ENCODE assay signal across 8 cellular contexts in the genomic region with DNA sequence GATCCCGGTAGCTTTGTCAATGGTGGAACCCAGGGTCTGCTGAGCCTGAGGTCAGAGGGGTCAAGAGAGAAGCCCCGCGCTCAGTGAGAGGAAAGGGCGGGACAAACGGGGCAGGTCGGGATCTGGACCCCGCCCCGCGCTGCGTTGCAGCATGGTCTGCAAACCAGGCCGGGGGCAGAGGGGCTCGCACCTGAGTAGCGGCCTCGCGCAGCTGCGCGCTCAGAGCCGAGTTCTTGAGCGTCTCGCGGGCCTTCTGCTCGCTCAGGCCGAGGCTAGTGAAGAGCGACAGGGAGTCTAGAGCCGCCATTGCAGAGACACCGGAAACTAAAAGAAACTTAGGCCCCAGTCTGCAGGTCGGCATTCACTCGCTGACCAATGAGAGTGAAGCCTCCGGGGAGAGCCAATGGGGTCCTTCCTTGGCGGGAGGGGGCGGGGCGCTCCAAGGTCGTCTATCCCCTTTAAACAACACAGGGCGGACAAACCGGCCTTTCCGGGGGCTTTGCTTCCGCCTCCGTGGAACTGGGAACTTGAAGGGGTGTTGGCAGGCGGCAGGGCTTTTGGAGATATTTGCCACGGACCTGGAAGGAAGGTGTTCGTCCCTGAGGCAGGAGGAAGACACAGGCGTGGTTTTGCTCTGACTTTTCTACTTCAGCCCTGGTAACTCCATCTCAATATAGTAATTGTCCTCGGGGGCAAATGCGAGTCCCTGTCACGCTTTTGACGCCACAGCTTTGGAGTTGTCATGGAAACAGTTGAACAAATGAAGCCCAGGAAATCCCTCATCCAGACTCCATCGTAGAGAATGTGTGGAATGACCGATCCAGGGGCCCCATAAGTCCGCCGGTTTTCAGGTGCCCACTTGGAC. TPM values are rescaled to one million over a fixed set of nuclear protein-coding genes. Genes with fewer than 3 reads are reported as not detected.
A peak's percentile ranks its signal among the peaks of the same experiment; 100 is the strongest.
DNase-seq lines count a peak whose midpoint lies in the region; ATAC-seq, FAIRE-seq and TF ChIP-seq lines count a peak whose summit lies in the region.

A gene (minus strand): TSS at position 331 of the 865 bp plus-strand sequence. CDS start 24 bp downstream, at position 307.

- H3K27ac ChIP-seq in VCaP: peak within 1 kb of the TSS; percentile 95
- peak within 1 kb of the TSS; percentile 99 for H3K27ac ChIP-seq in iPS-20b (ENCODE audit: low read length)
- peak within 1 kb of the TSS; percentile 70 for H3K27ac ChIP-seq in skeletal muscle tissue (ENCODE audit: low read depth, low read length)

- no peak for TF ChIP-seq CTCF in VCaP (conservative IDR thresholded peaks at IDR 0.05)

- peak; percentile 97 for FAIRE-seq in A204.1 (lab: Jason Lieb, UNC)

- H3K9ac ChIP-seq in iPS-20b (ENCODE audit: low read depth, low read length) (peak within 1 kb of the TSS; percentile 97), skeletal muscle tissue (ENCODE audit: low read depth in 1 of 3, low read length in 3 of 3) (peak within 1 kb of the TSS; percentile 76 to 99 (median 94))

- peak; percentile 67 for ATAC-seq in GM18861 (IDR thresholded peaks at IDR 0.05; ENCODE audit: unreplicated experiment)
- peak; percentile 85 for ATAC-seq in HG03103 (IDR thresholded peaks at IDR 0.05; ENCODE audit: low read depth, unreplicated experiment)

- DNase-seq in NCI-H2196 (lab: John Stamatoyannopoulos, UW; ENCODE audit: unreplicated experiment): peak; percentile 60
- DNase-seq in T47D (ENCODE audit: low read depth in 1 of 2, low spot score in 1 of 2): peak; percentile 92 to 96

- H3K4me3 ChIP-seq in iPS-20b (ENCODE audit: low read length): peak within 1 kb of the TSS; percentile 100
- peak within 1 kb of the TSS; percentile 82 to 99 (median 85) for H3K4me3 ChIP-seq in skeletal muscle tissue (ENCODE audit: low read length in 3 of 3)

- H3K27me3 ChIP-seq in iPS-20b (ENCODE audit: insufficient read depth, low read length): no peaks in the 10 kb centered on the region
- H3K27me3 ChIP-seq in skeletal muscle tissue (ENCODE audit: control insufficient read depth in 3 of 3, insufficient read depth in 3 of 3, low read length in 3 of 3): no peaks in the 10 kb centered on the region

- H3K9me3 ChIP-seq in iPS-20b (ENCODE audit: insufficient read depth, low read depth, low read length) (no peaks in the 10 kb centered on the region), skeletal muscle tissue (ENCODE audit: control insufficient read depth in 3 of 3, low read length in 3 of 3) (no peaks in the 10 kb centered on the region)

- H3K36me3 ChIP-seq in iPS-20b (ENCODE audit: insufficient read depth, low read depth, low read length) (peaks cover 60% of the 10 kb centered on the region), skeletal muscle tissue (ENCODE audit: control insufficient read depth in 3 of 3, insufficient read depth in 3 of 3, low read length in 3 of 3) (peaks cover 60 to 63% (median 62%) of the 10 kb centered on the region in 3 donors)

- in situ Hi-C loops in T47D (cut with HindIII; ENCODE audit: low pct_unique_long_range_greater_than_20kb, low sequenced_read_pairs): no loop called here

- H3K4me1 ChIP-seq in iPS-20b (ENCODE audit: insufficient read depth, low read length): 0 out of 2 replicates have a peak, but pooled peaks cover 4% of the 10 kb centered on the region
- peaks cover 18 to 32% (median 24%) of the 10 kb centered on the region in 3 donors for H3K4me1 ChIP-seq in skeletal muscle tissue (ENCODE audit: control insufficient read depth in 3 of 3, insufficient read depth in 3 of 3, low read length in 3 of 3)

RNA-seq across cellular contexts. Expression of the gene that starts here (rescaled TPM):
- total RNA-seq in skeletal muscle tissue: 393 TPM

Comparison
In these comparisons a context has a peak if more than half of its experiments do, and no peak if none do; other contexts are left out.
1. Peak in every context shown above with its lines: DNase-seq, ATAC-seq, H3K4me3 ChIP-seq and H3K27ac ChIP-seq.